3 cellular contexts compared by ENCODE assay signal in the genomic region with DNA sequence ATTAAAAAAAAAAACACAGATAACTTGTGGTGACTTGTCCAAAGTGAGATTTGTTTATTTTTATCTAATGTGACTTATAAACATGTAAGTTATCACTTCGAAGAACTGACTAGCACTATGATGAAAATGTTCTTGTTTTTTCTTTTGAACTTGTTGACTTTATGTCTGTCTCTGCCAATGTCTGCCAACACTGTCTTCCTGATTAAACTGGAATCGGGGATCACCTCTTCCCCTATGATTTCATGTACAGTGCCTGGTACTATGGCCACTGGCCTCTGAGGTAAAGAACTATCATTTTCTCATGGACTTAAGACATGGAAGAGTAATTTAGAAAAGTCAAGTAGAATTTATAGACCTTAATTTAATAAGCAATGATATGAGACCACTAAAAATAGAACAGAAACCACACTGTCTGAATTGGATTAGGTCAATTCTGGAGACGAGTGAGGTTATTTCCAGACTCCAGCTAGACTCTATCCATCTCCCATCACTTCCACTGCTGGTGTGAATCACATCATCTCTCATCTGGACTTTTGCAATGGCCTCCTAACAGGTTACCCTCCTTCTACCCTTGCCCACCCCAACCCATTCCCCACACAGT.
TF ChIP-seq lines count a peak whose summit lies in the region.

No MANE protein-coding gene starts in this region.

TF ChIP-seq in HEK293, 187 proteins besides CTCF, POLR2A, EP300 and RAD21:
- TF ChIP-seq MZF1 (tag by site-specific recombination; IDR thresholded peaks at IDR 0.05; ENCODE audit: borderline replicate concordance) (peak; percentile 45; the same call in 1 of the 2 replicates), ZNF747 (tag by site-specific recombination; IDR thresholded peaks at IDR 0.05) (no peak)
TF ChIP-seq in HEK293: peak in this region for 1.

TF ChIP-seq in SK-N-SH treated with all-trans-retinoic acid at 6 μM for 48 hours, 23 proteins besides CTCF, POLR2A, EP300 and RAD21:
- TF ChIP-seq TCF4 (CRISPR knock-in tag; IDR thresholded peaks at IDR 0.05; ENCODE audit: borderline replicate concordance) (no peak), OSR1 (CRISPR knock-in tag; IDR thresholded peaks at IDR 0.05) (no peak), ARNTL (CRISPR knock-in tag; IDR thresholded peaks at IDR 0.05; ENCODE audit: borderline replicate concordance, low read depth) (no peak), ZNF565 (CRISPR knock-in tag; conservative IDR thresholded peaks at IDR 0.05; ENCODE audit: low read depth) (no peak), PPARA (CRISPR knock-in tag; IDR thresholded peaks at IDR 0.05; ENCODE audit: borderline replicate concordance) (no peak), GLIS3 (CRISPR knock-in tag; IDR thresholded peaks at IDR 0.05) (no peak), ISL1 (CRISPR knock-in tag; IDR thresholded peaks at IDR 0.05) (peak; percentile 76), PATZ1 (CRISPR knock-in tag; IDR thresholded peaks at IDR 0.05; ENCODE audit: borderline replicate concordance) (no peak), ESRRG (CRISPR knock-in tag; IDR thresholded peaks at IDR 0.05) (no peak), BACH2 (CRISPR knock-in tag; IDR thresholded peaks at IDR 0.05; ENCODE audit: borderline replicate concordance) (no peak), ZFP30 (CRISPR knock-in tag; IDR thresholded peaks at IDR 0.05) (no peak), ZFP3 (CRISPR knock-in tag; IDR thresholded peaks at IDR 0.05) (no peak), ZNF8 (CRISPR knock-in tag; IDR thresholded peaks at IDR 0.05) (no peak)
- TF ChIP-seq, protein P1, sequence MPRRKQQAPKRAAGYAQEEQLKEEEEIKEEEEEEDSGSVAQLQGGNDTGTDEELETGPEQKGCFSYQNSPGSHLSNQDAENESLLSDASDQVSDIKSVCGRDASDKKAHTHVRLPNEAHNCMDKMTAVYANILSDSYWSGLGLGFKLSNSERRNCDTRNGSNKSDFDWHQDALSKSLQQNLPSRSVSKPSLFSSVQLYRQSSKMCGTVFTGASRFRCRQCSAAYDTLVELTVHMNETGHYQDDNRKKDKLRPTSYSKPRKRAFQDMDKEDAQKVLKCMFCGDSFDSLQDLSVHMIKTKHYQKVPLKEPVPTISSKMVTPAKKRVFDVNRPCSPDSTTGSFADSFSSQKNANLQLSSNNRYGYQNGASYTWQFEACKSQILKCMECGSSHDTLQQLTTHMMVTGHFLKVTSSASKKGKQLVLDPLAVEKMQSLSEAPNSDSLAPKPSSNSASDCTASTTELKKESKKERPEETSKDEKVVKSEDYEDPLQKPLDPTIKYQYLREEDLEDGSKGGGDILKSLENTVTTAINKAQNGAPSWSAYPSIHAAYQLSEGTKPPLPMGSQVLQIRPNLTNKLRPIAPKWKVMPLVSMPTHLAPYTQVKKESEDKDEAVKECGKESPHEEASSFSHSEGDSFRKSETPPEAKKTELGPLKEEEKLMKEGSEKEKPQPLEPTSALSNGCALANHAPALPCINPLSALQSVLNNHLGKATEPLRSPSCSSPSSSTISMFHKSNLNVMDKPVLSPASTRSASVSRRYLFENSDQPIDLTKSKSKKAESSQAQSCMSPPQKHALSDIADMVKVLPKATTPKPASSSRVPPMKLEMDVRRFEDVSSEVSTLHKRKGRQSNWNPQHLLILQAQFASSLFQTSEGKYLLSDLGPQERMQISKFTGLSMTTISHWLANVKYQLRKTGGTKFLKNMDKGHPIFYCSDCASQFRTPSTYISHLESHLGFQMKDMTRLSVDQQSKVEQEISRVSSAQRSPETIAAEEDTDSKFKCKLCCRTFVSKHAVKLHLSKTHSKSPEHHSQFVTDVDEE (CRISPR knock-in tag; IDR thresholded peaks at IDR 0.05) = no peak
- TF ChIP-seq, protein P2, sequence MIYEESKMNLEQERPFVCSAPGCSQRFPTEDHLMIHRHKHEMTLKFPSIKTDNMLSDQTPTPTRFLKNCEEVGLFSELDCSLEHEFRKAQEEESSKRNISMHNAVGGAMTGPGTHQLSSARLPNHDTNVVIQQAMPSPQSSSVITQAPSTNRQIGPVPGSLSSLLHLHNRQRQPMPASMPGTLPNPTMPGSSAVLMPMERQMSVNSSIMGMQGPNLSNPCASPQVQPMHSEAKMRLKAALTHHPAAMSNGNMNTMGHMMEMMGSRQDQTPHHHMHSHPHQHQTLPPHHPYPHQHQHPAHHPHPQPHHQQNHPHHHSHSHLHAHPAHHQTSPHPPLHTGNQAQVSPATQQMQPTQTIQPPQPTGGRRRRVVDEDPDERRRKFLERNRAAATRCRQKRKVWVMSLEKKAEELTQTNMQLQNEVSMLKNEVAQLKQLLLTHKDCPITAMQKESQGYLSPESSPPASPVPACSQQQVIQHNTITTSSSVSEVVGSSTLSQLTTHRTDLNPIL (CRISPR knock-in tag; IDR thresholded peaks at IDR 0.05; ENCODE audit: low read depth) = 0 out of 2 replicates have a peak, but pooled peaks have one; percentile 42

TF ChIP-seq in endothelial cell of umbilical vein, 7 proteins besides CTCF, POLR2A, EP300 and RAD21:
- no peak for TF ChIP-seq POLR2AphosphoS5 (IDR thresholded peaks at IDR 0.05; ENCODE audit: insufficient read depth, low read depth, low read length)
- TF ChIP-seq MYC (IDR thresholded peaks at IDR 0.05; ENCODE audit: low read depth, low read length) = no peak
- TF ChIP-seq GATA2 (IDR thresholded peaks at IDR 0.05; ENCODE audit: insufficient read depth, insufficient read length, low read depth, low read length) = no peak
- no peak for TF ChIP-seq MAX (IDR thresholded peaks at IDR 0.05; ENCODE audit: insufficient read depth, insufficient read length)
- TF ChIP-seq EZH2 (IDR thresholded peaks at IDR 0.05; ENCODE audit: borderline replicate concordance, low read depth, low read length, severe bottlenecking) = no peak
- TF ChIP-seq JUN (IDR thresholded peaks at IDR 0.05; ENCODE audit: borderline replicate concordance, insufficient read depth, insufficient read length, low read depth) = no peak
- TF ChIP-seq FOS (IDR thresholded peaks at IDR 0.05; ENCODE audit: borderline replicate concordance, insufficient read depth, low read length) = no peak
